1 cellular context compared by ENCODE assay signal in the genomic region with DNA sequence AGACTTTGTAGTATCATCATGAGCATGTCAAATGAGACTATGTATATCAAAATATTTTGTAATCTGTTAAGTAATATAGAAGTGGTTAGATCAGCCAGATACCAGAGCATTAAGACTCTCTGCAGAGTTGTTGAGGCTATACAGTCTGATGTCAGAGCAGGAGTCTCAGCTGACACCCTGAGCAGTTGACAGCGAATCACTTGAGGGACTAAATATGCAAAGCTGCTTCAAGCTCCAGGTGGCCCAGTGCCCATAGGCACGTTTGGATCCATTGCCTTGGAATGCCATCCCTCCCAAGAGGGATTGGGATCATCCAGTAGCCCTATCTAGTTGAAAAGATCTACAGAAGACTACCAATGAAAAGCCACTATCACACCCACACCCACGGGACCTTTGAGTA.
TF ChIP-seq lines count a peak whose summit lies in the region.

No MANE protein-coding gene starts in this region.

TF ChIP-seq in GM23338, 12 proteins besides CTCF, POLR2A, EP300 and RAD21 (continued from another document):
- TF ChIP-seq, protein P1, sequence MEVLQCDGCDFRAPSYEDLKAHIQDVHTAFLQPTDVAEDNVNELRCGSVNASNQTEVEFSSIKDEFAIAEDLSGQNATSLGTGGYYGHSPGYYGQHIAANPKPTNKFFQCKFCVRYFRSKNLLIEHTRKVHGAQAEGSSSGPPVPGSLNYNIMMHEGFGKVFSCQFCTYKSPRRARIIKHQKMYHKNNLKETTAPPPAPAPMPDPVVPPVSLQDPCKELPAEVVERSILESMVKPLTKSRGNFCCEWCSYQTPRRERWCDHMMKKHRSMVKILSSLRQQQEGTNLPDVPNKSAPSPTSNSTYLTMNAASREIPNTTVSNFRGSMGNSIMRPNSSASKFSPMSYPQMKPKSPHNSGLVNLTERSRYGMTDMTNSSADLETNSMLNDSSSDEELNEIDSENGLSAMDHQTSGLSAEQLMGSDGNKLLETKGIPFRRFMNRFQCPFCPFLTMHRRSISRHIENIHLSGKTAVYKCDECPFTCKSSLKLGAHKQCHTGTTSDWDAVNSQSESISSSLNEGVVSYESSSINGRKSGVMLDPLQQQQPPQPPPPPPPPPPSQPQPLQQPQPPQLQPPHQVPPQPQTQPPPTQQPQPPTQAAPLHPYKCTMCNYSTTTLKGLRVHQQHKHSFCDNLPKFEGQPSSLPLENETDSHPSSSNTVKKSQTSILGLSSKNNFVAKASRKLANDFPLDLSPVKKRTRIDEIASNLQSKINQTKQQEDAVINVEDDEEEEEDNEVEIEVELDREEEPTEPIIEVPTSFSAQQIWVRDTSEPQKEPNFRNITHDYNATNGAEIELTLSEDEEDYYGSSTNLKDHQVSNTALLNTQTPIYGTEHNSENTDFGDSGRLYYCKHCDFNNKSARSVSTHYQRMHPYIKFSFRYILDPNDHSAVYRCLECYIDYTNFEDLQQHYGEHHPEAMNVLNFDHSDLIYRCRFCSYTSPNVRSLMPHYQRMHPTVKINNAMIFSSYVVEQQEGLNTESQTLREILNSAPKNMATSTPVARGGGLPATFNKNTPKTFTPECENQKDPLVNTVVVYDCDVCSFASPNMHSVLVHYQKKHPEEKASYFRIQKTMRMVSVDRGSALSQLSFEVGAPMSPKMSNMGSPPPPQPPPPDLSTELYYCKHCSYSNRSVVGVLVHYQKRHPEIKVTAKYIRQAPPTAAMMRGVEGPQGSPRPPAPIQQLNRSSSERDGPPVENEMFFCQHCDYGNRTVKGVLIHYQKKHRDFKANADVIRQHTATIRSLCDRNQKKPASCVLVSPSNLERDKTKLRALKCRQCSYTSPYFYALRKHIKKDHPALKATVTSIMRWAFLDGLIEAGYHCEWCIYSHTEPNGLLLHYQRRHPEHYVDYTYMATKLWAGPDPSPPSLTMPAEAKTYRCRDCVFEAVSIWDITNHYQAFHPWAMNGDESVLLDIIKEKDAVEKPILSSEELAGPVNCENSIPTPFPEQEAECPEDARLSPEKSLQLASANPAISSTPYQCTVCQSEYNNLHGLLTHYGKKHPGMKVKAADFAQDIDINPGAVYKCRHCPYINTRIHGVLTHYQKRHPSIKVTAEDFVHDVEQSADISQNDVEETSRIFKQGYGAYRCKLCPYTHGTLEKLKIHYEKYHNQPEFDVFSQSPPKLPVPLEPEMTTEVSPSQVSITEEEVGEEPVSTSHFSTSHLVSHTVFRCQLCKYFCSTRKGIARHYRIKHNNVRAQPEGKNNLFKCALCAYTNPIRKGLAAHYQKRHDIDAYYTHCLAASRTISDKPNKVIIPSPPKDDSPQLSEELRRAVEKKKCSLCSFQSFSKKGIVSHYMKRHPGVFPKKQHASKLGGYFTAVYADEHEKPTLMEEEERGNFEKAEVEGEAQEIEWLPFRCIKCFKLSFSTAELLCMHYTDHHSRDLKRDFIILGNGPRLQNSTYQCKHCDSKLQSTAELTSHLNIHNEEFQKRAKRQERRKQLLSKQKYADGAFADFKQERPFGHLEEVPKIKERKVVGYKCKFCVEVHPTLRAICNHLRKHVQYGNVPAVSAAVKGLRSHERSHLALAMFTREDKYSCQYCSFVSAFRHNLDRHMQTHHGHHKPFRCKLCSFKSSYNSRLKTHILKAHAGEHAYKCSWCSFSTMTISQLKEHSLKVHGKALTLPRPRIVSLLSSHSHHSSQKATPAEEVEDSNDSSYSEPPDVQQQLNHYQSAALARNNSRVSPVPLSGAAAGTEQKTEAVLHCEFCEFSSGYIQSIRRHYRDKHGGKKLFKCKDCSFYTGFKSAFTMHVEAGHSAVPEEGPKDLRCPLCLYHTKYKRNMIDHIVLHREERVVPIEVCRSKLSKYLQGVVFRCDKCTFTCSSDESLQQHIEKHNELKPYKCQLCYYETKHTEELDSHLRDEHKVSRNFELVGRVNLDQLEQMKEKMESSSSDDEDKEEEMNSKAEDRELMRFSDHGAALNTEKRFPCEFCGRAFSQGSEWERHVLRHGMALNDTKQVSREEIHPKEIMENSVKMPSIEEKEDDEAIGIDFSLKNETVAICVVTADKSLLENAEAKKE (CRISPR knock-in tag; IDR thresholded peaks at IDR 0.05): no peak
